ENCODE assay signal across 1 cellular context in genomic region chr3:4994823-4995499, GRCh38.
TF ChIP-seq lines count a peak whose summit lies in the region.

No MANE protein-coding gene starts in this region.

TF ChIP-seq in K562, 482 proteins besides CTCF, POLR2A, EP300 and RAD21 (continued from another document and continues in another):
- TF ChIP-seq ARNT (IDR thresholded peaks at IDR 0.05) (peak in 1 of 2 experiments; percentile 69; a peak in 2 of 4 replicates), DDX20 (tag; IDR thresholded peaks at IDR 0.05; ENCODE audit: low read depth) (peak; percentile 25; the same call in 1 of the 2 replicates), NR1H2 (CRISPR knock-in tag; IDR thresholded peaks at IDR 0.05) (peak; percentile 99), SRSF3 (IDR thresholded peaks at IDR 0.05; ENCODE audit: insufficient read depth, low read length) (peak; percentile 69; the same call in 1 of the 2 replicates), DEAF1 (CRISPR knock-in tag; IDR thresholded peaks at IDR 0.05) (peak; percentile 10; the same call in 1 of the 2 replicates), YY1 (IDR thresholded peaks at IDR 0.05; ENCODE audit: borderline replicate concordance in 1 of 3, control insufficient read depth in 1 of 3, extremely low read depth in 1 of 3, insufficient read depth in 3 of 3, insufficient read length in 1 of 3, insufficient replicate concordance in 2 of 3, low read depth in 1 of 3, low read length in 2 of 3) (peak in 1 of 3 experiments; percentile 50), POLR2AphosphoS5 (IDR thresholded peaks at IDR 0.05; ENCODE audit: control insufficient read depth, insufficient read depth, low read depth, low read length) (peak; percentile 68; the same call in 1 of the 2 replicates), NR2C2 (CRISPR knock-in tag; IDR thresholded peaks at IDR 0.05) (no peak), NR2C2 (tag; IDR thresholded peaks at IDR 0.05) (peak; percentile 69), ZNF76 (CRISPR knock-in tag; IDR thresholded peaks at IDR 0.05; ENCODE audit: borderline replicate concordance) (peak; percentile 85), HMBOX1 (IDR thresholded peaks at IDR 0.05) (peak; percentile 27; the same call in 1 of the 2 replicates), ZHX1 (conservative IDR thresholded peaks at IDR 0.05; ENCODE audit: low read length) (no peak), ZNF583 (CRISPR knock-in tag; IDR thresholded peaks at IDR 0.05) (peak; percentile 89; the same call in 1 of the 2 replicates), KLF13 (tag; IDR thresholded peaks at IDR 0.05; ENCODE audit: borderline replicate concordance, low read depth) (peak; percentile 88; the same call in 1 of the 2 replicates), NRF1 (conservative IDR thresholded peaks at IDR 0.05 in 1 of 2, IDR thresholded peaks at IDR 0.05 in 1 of 2) (peak; percentile 28 to 42; a peak in 1 of 4 replicates), RUNX1 (IDR thresholded peaks at IDR 0.05; ENCODE audit: low read depth) (0 out of 2 replicates have a peak, but pooled peaks have one; percentile 19), ARID2 (IDR thresholded peaks at IDR 0.05) (no peak), ZNF785 (CRISPR knock-in tag; IDR thresholded peaks at IDR 0.05) (no peak), DPF2 (IDR thresholded peaks at IDR 0.05) (peak; percentile 80), KDM5B (IDR thresholded peaks at IDR 0.05; ENCODE audit: insufficient replicate concordance, low read depth, low read length) (peak; percentile 79), SMARCA4 (IDR thresholded peaks at IDR 0.05) (peak; percentile 84), TAF1 (IDR thresholded peaks at IDR 0.05; ENCODE audit: control insufficient read depth, extremely low read depth, insufficient read depth, low read length, severe bottlenecking) (peak; percentile 62), ZNF316 (IDR thresholded peaks at IDR 0.05) (peak; percentile 95), HEY1 (CRISPR knock-in tag; IDR thresholded peaks at IDR 0.05; ENCODE audit: borderline replicate concordance) (peak; percentile 31; the same call in 1 of the 2 replicates), FOXJ2 (tag; IDR thresholded peaks at IDR 0.05) (no peak), ZNF57 (CRISPR knock-in tag; IDR thresholded peaks at IDR 0.05) (no peak; the same call in 1 of the 2 replicates), ZNF3 (CRISPR knock-in tag; IDR thresholded peaks at IDR 0.05) (no peak), RB1 (IDR thresholded peaks at IDR 0.05; ENCODE audit: low read depth) (peak; percentile 41; the same call in 1 of the 2 replicates), NUFIP1 (IDR thresholded peaks at IDR 0.05; ENCODE audit: partially characterized antibody) (peak; percentile 77), MEF2D (tag; conservative IDR thresholded peaks at IDR 0.05; ENCODE audit: low read depth) (no peak; the same call in 1 of the 2 replicates), NFE2 (IDR thresholded peaks at IDR 0.05; ENCODE audit: low read depth) (peak; percentile 97), JUN (IDR thresholded peaks at IDR 0.05; ENCODE audit: borderline replicate concordance, low read depth, low read length) (peak; percentile 95), JUN (CRISPR knock-in tag; IDR thresholded peaks at IDR 0.05; ENCODE audit: borderline replicate concordance) (no peak), ZNF239 (CRISPR knock-in tag; IDR thresholded peaks at IDR 0.05) (no peak), KDM1A (IDR thresholded peaks at IDR 0.05) (no peak), ZNF324 (CRISPR knock-in tag; IDR thresholded peaks at IDR 0.05) (peak; percentile 42; the same call in 1 of the 2 replicates), AFF1 (IDR thresholded peaks at IDR 0.05; ENCODE audit: low read depth in 1 of 2, partially characterized antibody in 2 of 2) (peak in 1 of 2 experiments; percentile 73), NCOA1 (IDR thresholded peaks at IDR 0.05; ENCODE audit: low read depth) (peak; percentile 85; the same call in 1 of the 2 replicates), MLX (CRISPR knock-in tag; conservative IDR thresholded peaks at IDR 0.05) (peak in 1 of 2 experiments; percentile 80; a peak in 1 of 4 replicates), CBX2 (IDR thresholded peaks at IDR 0.05; ENCODE audit: insufficient read depth, low read length, poor library complexity, severe bottlenecking) (no peak), E2F6 (IDR thresholded peaks at IDR 0.05; ENCODE audit: borderline replicate concordance in 1 of 2, extremely low read depth in 1 of 2, insufficient read depth in 1 of 2, insufficient read length in 1 of 2, low read depth in 1 of 2, low read length in 1 of 2, poor library complexity in 1 of 2, severe bottlenecking in 1 of 2) (peak; percentile 88 to 89), SNRNP70 (optimal IDR thresholded peaks at IDR 0.05; ENCODE audit: low read depth, low read length) (no peak), E4F1 (CRISPR knock-in tag; IDR thresholded peaks at IDR 0.05; ENCODE audit: borderline replicate concordance) (0 out of 2 replicates have a peak, but pooled peaks have one; percentile 44), ZNF212 (CRISPR knock-in tag; IDR thresholded peaks at IDR 0.05) (peak; percentile 77; the same call in 1 of the 2 replicates), TAL1 (IDR thresholded peaks at IDR 0.05) (no peak), REST (CRISPR knock-in tag; IDR thresholded peaks at IDR 0.05; ENCODE audit: low read depth) (peak; percentile 35; the same call in 1 of the 2 replicates), PHF8 (IDR thresholded peaks at IDR 0.05; ENCODE audit: borderline replicate concordance, low read length) (peak; percentile 68; the same call in 1 of the 2 replicates), CEBPG (CRISPR knock-in tag; IDR thresholded peaks at IDR 0.05) (peak; percentile 45; the same call in 1 of the 2 replicates), CEBPG (tag; conservative IDR thresholded peaks at IDR 0.05 in 1 of 2, IDR thresholded peaks at IDR 0.05 in 1 of 2) (peak in 1 of 2 experiments; percentile 54; a peak in 1 of 4 replicates)
